In genomic region chr6:89585156-89585555, GRCh38 we compare ENCODE assay signal across 22 cellular contexts. TPM values are rescaled to one million over a fixed set of nuclear protein-coding genes. Genes with fewer than 3 reads are reported as not detected.
DNase-seq lines count a peak whose midpoint lies in the region; ATAC-seq and TF ChIP-seq lines count a peak whose summit lies in the region.
"Had no signal": no experiment of that assay in that cellular context is flagged by ENCODE, and none has a peak within 500 bp of the region (broad histone marks: within the 10 kb centered on the region; RNA-seq: fewer than 3 reads in every experiment).

No MANE protein-coding gene starts in this region.

- H2AK5ac ChIP-seq in IMR-90 (ENCODE audit: low read depth, low read length) = no peak overlapping the region

- H3K9ac ChIP-seq in IMR-90 (ENCODE audit: low read depth, low read length) = no peak overlapping the region

- no peaks in the 10 kb centered on the region for H3K79me1 ChIP-seq in IMR-90 (ENCODE audit: low read depth in 1 of 2, low read length in 2 of 2)

- no peak overlapping the region for H4K91ac ChIP-seq in IMR-90 (ENCODE audit: insufficient read depth, low read depth, low read length)

- no peak overlapping the region for H4K5ac ChIP-seq in IMR-90 (ENCODE audit: low read depth, low read length)

- CTCF ChIA-PET in IMR-90 (lab: Yijun Ruan, JAX) = no interaction called here

- in situ Hi-C loops in IMR-90 (cut with MboI; ENCODE audit: low sequenced_read_pairs) (no loop called here), brain microvascular endothelial cell (cut with HindIII; ENCODE audit: low pct_ligation_motif_present, low sequenced_read_pairs) (no loop called here)

- POLR2A ChIA-PET in IMR-90 (lab: Charles Lee; ENCODE audit: unreplicated experiment) = no interaction called here

- BruUV-seq in IMR-90 (replicated peaks; lab: Mats Ljungman, UMichigan) = no TSS peak

- no peak for TF ChIP-seq CTCF in IMR-90 (conservative IDR thresholded peaks at IDR 0.05; ENCODE audit: low read depth, low read length)
- no peak for TF ChIP-seq CTCF in brain microvascular endothelial cell (IDR thresholded peaks at IDR 0.05; ENCODE audit: low read depth, low read length, missing control alignments)
- TF ChIP-seq CTCF in tibial artery (IDR thresholded peaks at IDR 0.05) = no peak

- no peak overlapping the region for H3K4ac ChIP-seq in IMR-90 (ENCODE audit: low read depth, low read length)

- no peaks in the 10 kb centered on the region for H3K36me3 ChIP-seq in IMR-90 (ENCODE audit: control insufficient read depth, insufficient read depth, low read length)
- H3K36me3 ChIP-seq in brain microvascular endothelial cell (replicated peaks) = no peaks in the 10 kb centered on the region
- no peaks in the 10 kb centered on the region for H3K36me3 ChIP-seq in tibial artery
- H3K36me3 ChIP-seq: BE2C, SJCRH30 had no signal

- dilution Hi-C loops in IMR-90 (cut with HindIII; ENCODE audit: low sequenced_read_pairs, unreplicated experiment) = no loop called here

- no peak overlapping the region for H2AFZ ChIP-seq in IMR-90 (replicated peaks; ENCODE audit: low read length, poor library complexity)
- H2AFZ ChIP-seq: PC-9 had no signal

- H3K23ac ChIP-seq in IMR-90 (ENCODE audit: low read depth, low read length) = no peak overlapping the region

- H3K4me1 ChIP-seq in IMR-90 (ENCODE audit: control insufficient read depth, insufficient read depth, low read length) (no peaks in the 10 kb centered on the region), tibial artery (peaks cover 0 to 20% (median 2%) of the 10 kb centered on the region in 4 donors)
- H3K4me1 ChIP-seq: A549, BE2C, SJCRH30 had no signal

- H3K9me1 ChIP-seq in IMR-90 (ENCODE audit: insufficient read depth, low read length) = 0 out of 2 replicates have a peak, but pooled peaks cover 4% of the 10 kb centered on the region

- no CpG with 5 or more reads among the region's 1 CpG for WGBS in IMR-90 (ENCODE audit: extremely low coverage in 2 of 2, insufficient read length in 1 of 2), 2 experiments

- no peak overlapping the region for H4K8ac ChIP-seq in IMR-90 (ENCODE audit: low read depth in 2 of 2, low read length in 2 of 2)

- H2BK20ac ChIP-seq in IMR-90 (ENCODE audit: low read depth, low read length) = no peak overlapping the region

- no peak overlapping the region for H2BK15ac ChIP-seq in IMR-90 (ENCODE audit: low read depth, low read length)

- H3K56ac ChIP-seq in IMR-90 (ENCODE audit: extremely low read depth, insufficient read depth, low read length) = no peak overlapping the region

- no peak overlapping the region for H3K4me2 ChIP-seq in IMR-90 (ENCODE audit: low read depth, low read length)
- H3K4me2 ChIP-seq: A549, PC-9 had no signal

- no peak overlapping the region for H2BK120ac ChIP-seq in IMR-90 (ENCODE audit: low read depth, low read length)

- H4K20me1 ChIP-seq in IMR-90 (ENCODE audit: insufficient read depth, low read length) = no peaks in the 10 kb centered on the region

- no peak overlapping the region for H3K4me3 ChIP-seq in IMR-90 (ENCODE audit: insufficient read depth, low read depth, low read length)
- H3K4me3 ChIP-seq in brain microvascular endothelial cell (ENCODE audit: low read depth, low read length) = no peak overlapping the region
- no peak overlapping the region for H3K4me3 ChIP-seq in tibial artery
- H3K4me3 ChIP-seq: A549, PC-9, SJCRH30 had no signal

- no peak overlapping the region for H2BK5ac ChIP-seq in IMR-90 (ENCODE audit: low read depth, low read length, poor library complexity, severe bottlenecking)

- DNase-seq in IMR-90 = no peak
- DNase-seq in brain microvascular endothelial cell = peak; percentile 32
- peak; percentile 66 for DNase-seq in iris pigment epithelial cell (ENCODE audit: low read depth)
- DNase-seq in tibial artery = no peak
- DNase-seq in foreskin melanocyte = no peak
- no peak for DNase-seq in SW480 (ENCODE audit: low spot score)
- no peak for DNase-seq in AG08395 (ENCODE audit: low spot score)
- DNase-seq: BE2C; CD8-positive, alpha-beta memory T cell; DMS 273 treated with DMSO at 0.1 percent for 48 hours; DMS79; GF-D8; H9; KBM-7; MV-4-11; NCI-H2029; NCI-H526 treated with DMSO at 0.1 percent for 48 hours; PC-9; SJCRH30 had no signal

- ATAC-seq in IMR-90 (ENCODE audit: low read depth) = peak; percentile 14; the same call in 1 of the 2 replicates
- ATAC-seq: A549, Right ventricle myocardium inferior, SK-N-SH treated with all-trans-retinoic acid at 6 μM for 48 hours had no signal

- TF ChIP-seq POLR2A in IMR-90 (IDR thresholded peaks at IDR 0.05; ENCODE audit: low read depth, low read length) = no peak

- no peak for TF ChIP-seq RAD21 in IMR-90 (IDR thresholded peaks at IDR 0.05; ENCODE audit: low read length)

- H2AK9ac ChIP-seq in IMR-90 (replicated peaks; ENCODE audit: low read depth, low read length, poor library complexity) = no peak overlapping the region

- H3K18ac ChIP-seq in IMR-90 (ENCODE audit: low read depth, low read length) = no peak overlapping the region

- H3K27me3 ChIP-seq in IMR-90 (ENCODE audit: control insufficient read depth, insufficient read depth, low read length) (peaks cover 3% of the 10 kb centered on the region), brain microvascular endothelial cell (replicated peaks) (no peaks in the 10 kb centered on the region), tibial artery (no peaks in the 10 kb centered on the region)
- H3K27me3 ChIP-seq: BE2C, SJCRH30 had no signal

- H3K27ac ChIP-seq in IMR-90 (ENCODE audit: insufficient read depth, low read length) (no peak overlapping the region), brain microvascular endothelial cell (no peak overlapping the region), tibial artery (peak overlapping the region; percentile 29 to 31)
- H3K27ac ChIP-seq: A549, PC-9, SJCRH30 had no signal

- H3K9me3 ChIP-seq in IMR-90 (ENCODE audit: control insufficient read depth, insufficient read depth, low read length) = no peaks in the 10 kb centered on the region
- no peaks in the 10 kb centered on the region for H3K9me3 ChIP-seq in tibial artery
- H3K9me3 ChIP-seq: A549, BE2C, SJCRH30 had no signal

- H3K14ac ChIP-seq in IMR-90 (replicated peaks; ENCODE audit: low read depth, low read length) = no peak overlapping the region

- intact Hi-C loops in IMR-90 (cut with micrococcal nuclease) (no loop called here), tibial artery (cut with DNase I; ENCODE audit: low total_unique reads) (no loop called here)

TF ChIP-seq in IMR-90, 13 proteins besides CTCF, POLR2A, EP300 and RAD21:
- TF ChIP-seq NFE2L2 (IDR thresholded peaks at IDR 0.05; ENCODE audit: low read depth, low read length) (no peak), MAZ (IDR thresholded peaks at IDR 0.05; ENCODE audit: borderline replicate concordance, low read depth, low read length) (no peak), MAFK (IDR thresholded peaks at IDR 0.05; ENCODE audit: low read depth, low read length) (no peak), SMC3 (IDR thresholded peaks at IDR 0.05; ENCODE audit: low read depth, low read length) (no peak), RCOR1 (IDR thresholded peaks at IDR 0.05; ENCODE audit: insufficient replicate concordance, low read length) (no peak), MXI1 (IDR thresholded peaks at IDR 0.05; ENCODE audit: borderline replicate concordance, low read depth, low read length) (no peak), RFX5 (IDR thresholded peaks at IDR 0.05; ENCODE audit: low read depth, low read length) (no peak), FOS (IDR thresholded peaks at IDR 0.05; ENCODE audit: low read depth, low read length) (no peak), CEBPB (IDR thresholded peaks at IDR 0.05; ENCODE audit: low read depth, low read length) (no peak), CHD1 (IDR thresholded peaks at IDR 0.05; ENCODE audit: low read depth, low read length) (no peak), BHLHE40 (IDR thresholded peaks at IDR 0.05; ENCODE audit: low read depth, low read length) (no peak)
- TF ChIP-seq, protein P1, sequence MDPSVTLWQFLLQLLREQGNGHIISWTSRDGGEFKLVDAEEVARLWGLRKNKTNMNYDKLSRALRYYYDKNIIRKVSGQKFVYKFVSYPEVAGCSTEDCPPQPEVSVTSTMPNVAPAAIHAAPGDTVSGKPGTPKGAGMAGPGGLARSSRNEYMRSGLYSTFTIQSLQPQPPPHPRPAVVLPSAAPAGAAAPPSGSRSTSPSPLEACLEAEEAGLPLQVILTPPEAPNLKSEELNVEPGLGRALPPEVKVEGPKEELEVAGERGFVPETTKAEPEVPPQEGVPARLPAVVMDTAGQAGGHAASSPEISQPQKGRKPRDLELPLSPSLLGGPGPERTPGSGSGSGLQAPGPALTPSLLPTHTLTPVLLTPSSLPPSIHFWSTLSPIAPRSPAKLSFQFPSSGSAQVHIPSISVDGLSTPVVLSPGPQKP (IDR thresholded peaks at IDR 0.05; ENCODE audit: borderline replicate concordance, low read depth, low read length) = no peak
- TF ChIP-seq, protein P2, sequence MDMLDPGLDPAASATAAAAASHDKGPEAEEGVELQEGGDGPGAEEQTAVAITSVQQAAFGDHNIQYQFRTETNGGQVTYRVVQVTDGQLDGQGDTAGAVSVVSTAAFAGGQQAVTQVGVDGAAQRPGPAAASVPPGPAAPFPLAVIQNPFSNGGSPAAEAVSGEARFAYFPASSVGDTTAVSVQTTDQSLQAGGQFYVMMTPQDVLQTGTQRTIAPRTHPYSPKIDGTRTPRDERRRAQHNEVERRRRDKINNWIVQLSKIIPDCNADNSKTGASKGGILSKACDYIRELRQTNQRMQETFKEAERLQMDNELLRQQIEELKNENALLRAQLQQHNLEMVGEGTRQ (IDR thresholded peaks at IDR 0.05; ENCODE audit: low read depth, low read length) = no peak

RNA-seq across cellular contexts. Expression of gene LYRM2, which starts 53.4 kb away (rescaled TPM):
- total RNA-seq in IMR-90 (2012; rRNA removed) = 22.8 and 24.0 TPM in 2 replicates
- polyA plus RNA-seq in IMR-90 (2012; rRNA removed) = 14.0 and 14.8 TPM in 2 replicates
- polyA plus RNA-seq in IMR-90 (2012; cell fraction: cytosol; rRNA removed) = 1.7 and 2.3 TPM in 2 replicates
- polyA plus RNA-seq in IMR-90 (2012; cell fraction: nucleus; rRNA removed; ENCODE audit: low replicate concordance) = 0.40 and 3.2 TPM in 2 replicates

Comparison
In these comparisons a context has a peak if more than half of its experiments do, and no peak if none do; other contexts are left out.
1. DNase-seq: peak in brain microvascular endothelial cell (single experiment) and iris pigment epithelial cell (single experiment); none in IMR-90 (single experiment), tibial artery (0 of 2), foreskin melanocyte (single experiment), SW480 (single experiment) and AG08395 (single experiment).
2. H3K27ac ChIP-seq: peak in tibial artery (2 of 2); none in IMR-90 (single experiment) and brain microvascular endothelial cell (single experiment).